Comparison of ENCODE assay signal across 8 cellular contexts in genomic region chr2:130342533-130343275, GRCh38. TPM values are rescaled to one million over a fixed set of nuclear protein-coding genes. Genes with fewer than 3 reads are reported as not detected.
DNase-seq lines count a peak whose midpoint lies in the region; TF ChIP-seq lines count a peak whose summit lies in the region.

IMP4 (plus strand) TSS chr2:130342897; CDS start chr2:130342933, 36 bp downstream.

- peak within 1 kb of the TSS; percentile 98 for H3K27ac Mint-ChIP-seq in activated naive CD4-positive, alpha-beta T cell treated with anti-CD3 and anti-CD28 coated beads, Interleukin-2, amount 10 ng/mL, durations not matched to agents 7 days and 5 days

- DNase-seq in GM04503 (ENCODE audit: low read depth), result peak; percentile 98
- peak; percentile 87 for DNase-seq in HEK293T (ENCODE audit: extremely low spot score)
- peak; percentile 100 for DNase-seq in MV-4-11 (lab: John Stamatoyannopoulos, UW)
- peak; percentile 99 for DNase-seq in SK-N-DZ (ENCODE audit: low spot score)
- DNase-seq in activated naive CD4-positive, alpha-beta T cell treated with anti-CD3 and anti-CD28 coated beads, Interleukin-2, amount 10 ng/mL, durations not matched to agents 7 days and 5 days, result peak; percentile 98
- peak; percentile 90 for DNase-seq in germinal center (ENCODE audit: low spot score)
- peak; percentile 78 to 100 (median 98) for DNase-seq in nucleus accumbens (lab: John Stamatoyannopoulos, UW)

- H3K27me3 Mint-ChIP-seq in activated naive CD4-positive, alpha-beta T cell treated with anti-CD3 and anti-CD28 coated beads, Interleukin-2, amount 10 ng/mL, durations not matched to agents 7 days and 5 days, result no peaks in the 10 kb centered on the region

- H3K36me3 Mint-ChIP-seq in activated naive CD4-positive, alpha-beta T cell treated with anti-CD3 and anti-CD28 coated beads, Interleukin-2, amount 10 ng/mL, durations not matched to agents 7 days and 5 days, result peaks cover 55% of the 10 kb centered on the region

- H3K4me3 Mint-ChIP-seq in activated naive CD4-positive, alpha-beta T cell treated with anti-CD3 and anti-CD28 coated beads, Interleukin-2, amount 10 ng/mL, durations not matched to agents 7 days and 5 days, result peak within 1 kb of the TSS; percentile 100

- H3K9me3 Mint-ChIP-seq in activated naive CD4-positive, alpha-beta T cell treated with anti-CD3 and anti-CD28 coated beads, Interleukin-2, amount 10 ng/mL, durations not matched to agents 7 days and 5 days, result no peaks in the 10 kb centered on the region

- peaks cover 40% of the 10 kb centered on the region for H3K4me1 Mint-ChIP-seq in activated naive CD4-positive, alpha-beta T cell treated with anti-CD3 and anti-CD28 coated beads, Interleukin-2, amount 10 ng/mL, durations not matched to agents 7 days and 5 days

- CTCF ChIA-PET in HEK293T (lab: Yijun Ruan, JAX), result interaction anchor here (1.4 to 2.1 kb wide), 2 partner anchors 10 to 13 kb away, joined by 4 to 12 read pairs; partner anchors contain the start of gene PTPN18
- CTCF ChIA-PET in activated naive CD4-positive, alpha-beta T cell treated with anti-CD3 and anti-CD28 coated beads, Interleukin-2, amount 10 ng/mL, durations not matched to agents 7 days and 5 days (lab: Charles Lee), result interaction anchor here (0.6 to 3.0 kb wide), 8 partner anchors 10 to 537 kb away, joined by 3 to 21 read pairs (median 4); partner anchors contain the start of gene SMPD4

- POLR2A ChIA-PET in HEK293T (lab: Yijun Ruan, JAX), result interaction anchor here (0.7 to 4.0 kb wide), 12 partner anchors 9 to 183 kb away, joined by 3 to 60 read pairs (median 6); partner anchors contain the start of genes PTPN18 and SMPD4

- peak within 1 kb of the TSS; percentile 92 for H3K27ac ChIP-seq in temporal lobe (ENCODE audit: low read depth, low read length)

TF ChIP-seq in HEK293T, 16 proteins besides CTCF, POLR2A, EP300 and RAD21:
- TF ChIP-seq BHLHE40 (IDR thresholded peaks at IDR 0.05; ENCODE audit: borderline replicate concordance) (no peak), PKNOX1 (IDR thresholded peaks at IDR 0.05) (peak; percentile 62), ELF4 (IDR thresholded peaks at IDR 0.05) (peak; percentile 96), L3MBTL2 (conservative IDR thresholded peaks at IDR 0.05) (peak; percentile 25; the same call in 1 of the 2 replicates)

RNA-seq across cellular contexts. Expression of gene IMP4, which starts in this region (rescaled TPM):
- polyA plus RNA-seq in SK-N-DZ (2014; cell fraction: cytosol; rRNA removed), result 94.4 and 107 TPM in 2 replicates
- polyA plus RNA-seq in SK-N-DZ (2014; cell fraction: nucleus; rRNA removed), result 191 and 217 TPM in 2 replicates
- total RNA-seq in temporal lobe, result 37.1 TPM

Comparison
In these comparisons a context has a peak if more than half of its experiments do, and no peak if none do; other contexts are left out.
1. Peak in every context shown above with its lines: DNase-seq and H3K27ac ChIP-seq.